ENCODE assay signal across 7 cellular contexts in the genomic region with DNA sequence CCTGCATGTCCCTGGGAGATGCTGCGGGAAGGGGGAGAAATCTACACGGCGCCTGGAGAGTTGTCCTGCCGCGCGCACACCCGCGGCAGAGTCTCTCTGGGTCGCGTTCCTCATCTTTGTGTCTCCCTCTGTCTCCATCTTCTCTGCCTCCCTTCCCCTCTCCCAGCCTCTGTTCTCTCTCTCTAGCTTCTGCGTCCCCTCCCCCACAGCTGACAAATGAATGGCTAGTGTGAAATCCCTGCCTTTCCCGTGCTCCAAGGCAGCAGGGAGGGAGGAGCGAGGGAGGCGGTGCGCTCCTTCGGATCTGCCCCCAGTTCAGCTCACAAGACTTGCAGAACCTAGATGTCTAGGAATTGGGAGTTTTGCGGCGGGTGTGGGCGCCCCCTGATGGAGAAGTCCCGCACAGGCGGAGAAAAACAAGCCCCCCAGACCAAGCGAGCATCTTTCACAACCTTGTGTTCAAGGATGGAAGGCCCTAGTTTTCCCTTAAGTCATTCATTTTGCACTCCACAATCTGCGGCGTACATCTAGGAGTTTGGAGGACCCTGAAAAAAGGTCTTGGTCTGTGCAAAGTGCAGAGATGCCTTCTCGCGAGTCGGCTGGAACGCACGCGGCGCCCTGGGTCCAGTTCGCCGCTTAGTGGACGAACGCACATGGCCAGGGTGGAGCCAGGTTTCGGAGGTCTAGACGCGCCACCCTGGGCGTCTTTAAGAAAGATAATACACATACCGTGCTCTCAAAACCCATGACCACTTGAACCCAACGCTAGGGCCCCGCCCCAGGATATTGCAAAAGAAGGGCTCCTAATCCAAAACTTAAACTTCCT. TPM values are rescaled to one million over a fixed set of nuclear protein-coding genes. Genes with fewer than 3 reads are reported as not detected.
DNase-seq lines count a peak whose midpoint lies in the region; ATAC-seq and TF ChIP-seq lines count a peak whose summit lies in the region.

No MANE protein-coding gene starts in this region.

- TF ChIP-seq EP300 in SK-N-SH (IDR thresholded peaks at IDR 0.05; ENCODE audit: borderline replicate concordance in 1 of 2, low read depth in 1 of 2, low read length in 1 of 2), result peak in 1 of 2 experiments; percentile 28; a peak in 1 of 4 replicates

- H3K27ac ChIP-seq in HCT116 (ENCODE audit: low read depth, low read length), result peak overlapping the region; percentile 63
- H3K27ac ChIP-seq in SK-N-SH (ENCODE audit: low read depth in 2 of 2, low read length in 1 of 2), result peak overlapping the region; percentile 92 to 93
- H3K27ac ChIP-seq in brain microvascular endothelial cell, result peak overlapping the region; percentile 94
- H3K27ac ChIP-seq in rectal smooth muscle tissue (ENCODE audit: low read depth, low read length), result peak overlapping the region; percentile 28

- H3K36me3 ChIP-seq in HCT116 (ENCODE audit: control insufficient read depth in 1 of 2, insufficient read depth in 2 of 2, low read length in 2 of 2), result no peaks in the 10 kb centered on the region
- H3K36me3 ChIP-seq in SK-N-SH (replicated peaks in 1 of 2; ENCODE audit: control insufficient read depth in 1 of 2, insufficient read depth in 2 of 2, low read length in 1 of 2), result peaks cover 2 to 14% of the 10 kb centered on the region in 2 experiments
- H3K36me3 ChIP-seq in brain microvascular endothelial cell (replicated peaks), result peaks cover 17% of the 10 kb centered on the region
- no peaks in the 10 kb centered on the region for H3K36me3 ChIP-seq in rectal smooth muscle tissue (ENCODE audit: control insufficient read depth, insufficient read depth, low read length)

- TF ChIP-seq RAD21 in HCT116 (IDR thresholded peaks at IDR 0.05; ENCODE audit: low read depth) (peak; percentile 81), SK-N-SH (IDR thresholded peaks at IDR 0.05; ENCODE audit: low read length) (peak; percentile 86)

- H4K20me1 ChIP-seq in HCT116 (ENCODE audit: insufficient read depth) (no peaks in the 10 kb centered on the region), SK-N-SH (ENCODE audit: insufficient read depth) (no peaks in the 10 kb centered on the region; the same call in 1 of the 2 replicates)

- no peaks in the 10 kb centered on the region for H3K9me2 ChIP-seq in HCT116 (ENCODE audit: insufficient read depth)
- H3K9me2 ChIP-seq in SK-N-SH, result no peaks in the 10 kb centered on the region

- CTCF ChIA-PET in HCT116 (lab: Charles Lee) (interaction anchor here (0.6 to 1.0 kb wide), 3 partner anchors 509 to 1108 kb away, joined by 3 to 7 read pairs (median 3); no protein-coding TSS in a partner anchor), SK-N-SH (lab: Yijun Ruan, JAX) (interaction anchor here (0.6 to 3.3 kb wide), 34 partner anchors 9 to 1162 kb away, joined by 3 to 32 read pairs (median 4); no protein-coding TSS in a partner anchor)

- H3K79me2 ChIP-seq in HCT116 (ENCODE audit: insufficient read depth, low read length), result peaks cover 24% of the 10 kb centered on the region
- H3K79me2 ChIP-seq in SK-N-SH (ENCODE audit: insufficient read depth), result peaks cover 55% of the 10 kb centered on the region

- H3K9me3 ChIP-seq in HCT116 (ENCODE audit: control insufficient read depth in 1 of 2, insufficient read depth in 1 of 2, low read depth in 1 of 2, low read length in 2 of 2), result no peaks in the 10 kb centered on the region
- no peaks in the 10 kb centered on the region for H3K9me3 ChIP-seq in SK-N-SH

- H2AFZ ChIP-seq in HCT116 (ENCODE audit: low read depth, low read length, poor library complexity, severe bottlenecking) (no peak overlapping the region), SK-N-SH (ENCODE audit: low read depth) (peak overlapping the region; percentile 44)

- peak; percentile 65 for ATAC-seq in HCT116

- under 1% methylated on average over 40 of the region's 42 CpGs for WGBS in SK-N-SH (ENCODE audit: low lambda C conversion rate)

- intact Hi-C loops in HCT116 (cut with micrococcal nuclease), result loop anchor here (1.0 to 5.0 kb wide), 5 partner anchors 89 to 1121 kb away; partner anchors contain the start of genes TMEM167A and XRCC4

- TF ChIP-seq CTCF in GM12874 (IDR thresholded peaks at IDR 0.05; ENCODE audit: insufficient read depth, low read depth, low read length), result peak; percentile 83
- peak; percentile 44 to 86 (median 70); a peak in 5 of 6 replicates for TF ChIP-seq CTCF in HCT116 (IDR thresholded peaks at IDR 0.05 in 2 of 3, conservative IDR thresholded peaks at IDR 0.05 in 1 of 3; ENCODE audit: borderline replicate concordance in 1 of 3, insufficient read depth in 1 of 3, low read depth in 2 of 3, low read length in 2 of 3)
- peak; percentile 54 for TF ChIP-seq CTCF in LNCaP clone FGC (IDR thresholded peaks at IDR 0.05; ENCODE audit: control insufficient read depth, extremely low read depth, insufficient read depth)
- peak; percentile 96 for TF ChIP-seq CTCF in SK-N-SH (IDR thresholded peaks at IDR 0.05)
- TF ChIP-seq CTCF in brain microvascular endothelial cell (IDR thresholded peaks at IDR 0.05; ENCODE audit: low read depth, low read length, missing control alignments), result peak; percentile 87

- peak overlapping the region; percentile 61 for H3K9ac ChIP-seq in HCT116 (ENCODE audit: low read length)
- peak overlapping the region; percentile 93 for H3K9ac ChIP-seq in SK-N-SH
- no peak overlapping the region for H3K9ac ChIP-seq in rectal smooth muscle tissue (ENCODE audit: low read length)

- H3K27me3 ChIP-seq in HCT116 (ENCODE audit: insufficient read depth, low read length) (no peaks in the 10 kb centered on the region), SK-N-SH (ENCODE audit: insufficient read depth) (no peaks in the 10 kb centered on the region), brain microvascular endothelial cell (replicated peaks) (no peaks in the 10 kb centered on the region), rectal smooth muscle tissue (ENCODE audit: control insufficient read depth, insufficient read depth, low read length) (peaks cover 5% of the 10 kb centered on the region)

- H3K4me2 ChIP-seq in HCT116 (ENCODE audit: low read length) (peak overlapping the region; percentile 80), SK-N-SH (peak overlapping the region; percentile 92)

- H3K4me1 ChIP-seq in HCT116 (ENCODE audit: control insufficient read depth in 1 of 2, insufficient read depth in 2 of 2, low read length in 2 of 2) (peaks cover 13 to 40% of the 10 kb centered on the region in 2 experiments), SK-N-SH (ENCODE audit: control insufficient read depth in 1 of 2, insufficient read depth in 2 of 2, low read depth in 1 of 2, low read length in 1 of 2) (peaks cover 8% of the 10 kb centered on the region in 2 experiments; a peak in 3 of 4 replicates), rectal smooth muscle tissue (ENCODE audit: control insufficient read depth, insufficient read depth, low read length) (peaks cover 4% of the 10 kb centered on the region)

- RAD21 ChIA-PET in HCT116 (lab: Charles Lee; ENCODE audit: low non-redundant PET in 1 of 2, low total read pairs in 2 of 2, uncharacterized antibody in 2 of 2, unreplicated experiment in 2 of 2), result interaction anchor here in 1 of 2 experiments (0.6 to 1.0 kb wide), 2 partner anchors 190 to 1116 kb away, joined by 3 read pairs; no protein-coding TSS in a partner anchor

- in situ Hi-C loops in brain microvascular endothelial cell (cut with HindIII; ENCODE audit: low pct_ligation_motif_present, low sequenced_read_pairs), result no loop called here

- H3F3A ChIP-seq in SK-N-SH (replicated peaks; ENCODE audit: insufficient read depth), result peaks cover 24% of the 10 kb centered on the region

- TF ChIP-seq POLR2A in HCT116 (IDR thresholded peaks at IDR 0.05; ENCODE audit: borderline replicate concordance, extremely low read depth, insufficient read depth, insufficient read length), result no peak

- BruUV-seq in HCT116 (replicated peaks; lab: Mats Ljungman, UMichigan), result no TSS peak

- POLR2A ChIA-PET in HCT116 (lab: Charles Lee) (interaction anchor here (1.1 kb wide), 1 partner anchor 505 kb away, joined by 4 read pairs; no protein-coding TSS in a partner anchor), SK-N-SH (lab: Yijun Ruan, JAX) (interaction anchor here (0.7 kb wide), 1 partner anchor 832 kb away, joined by 5 read pairs; no protein-coding TSS in a partner anchor)

- H3K4me3 ChIP-seq in HCT116 (replicated peaks in 1 of 2; ENCODE audit: low read depth in 1 of 2, low read length in 2 of 2) (peak overlapping the region; percentile 55 to 62), LNCaP clone FGC (ENCODE audit: low read depth, low read length) (no peak overlapping the region), SK-N-SH (ENCODE audit: low read depth in 2 of 2, low read length in 1 of 2) (peak overlapping the region; percentile 67 to 95), brain microvascular endothelial cell (ENCODE audit: low read depth, low read length) (peak overlapping the region; percentile 96), rectal smooth muscle tissue (ENCODE audit: low read length) (peak overlapping the region; percentile 70)

- DNase-seq in HCT116 (ENCODE audit: low read depth, low spot score) (peak; percentile 86), LNCaP clone FGC (ENCODE audit: low read depth) (no peak), SK-N-SH (peak; percentile 85), brain microvascular endothelial cell (peak; percentile 98), iPS DF 4.7 (ENCODE audit: extremely low read depth, low spot score) (peak; percentile 94)

TF ChIP-seq in HCT116, 20 proteins besides CTCF, POLR2A, EP300 and RAD21 (continues in another document):
- no peak for TF ChIP-seq TCF7L2 (IDR thresholded peaks at IDR 0.05; ENCODE audit: borderline replicate concordance, extremely low read depth, insufficient read depth, insufficient read length)
- no peak for TF ChIP-seq CEBPB (IDR thresholded peaks at IDR 0.05; ENCODE audit: low read depth)
- TF ChIP-seq CBX3 (IDR thresholded peaks at IDR 0.05; ENCODE audit: low read depth), result peak; percentile 18; the same call in 1 of the 2 replicates
- TF ChIP-seq YY1 (IDR thresholded peaks at IDR 0.05; ENCODE audit: extremely low read depth, insufficient replicate concordance, low read depth, low read length), result peak; percentile 20
- no peak for TF ChIP-seq SIN3A (IDR thresholded peaks at IDR 0.05; ENCODE audit: low read depth)

TF ChIP-seq in SK-N-SH, 30 proteins besides CTCF, POLR2A, EP300 and RAD21 (continues in another document):
- TF ChIP-seq GATA2 (CRISPR knock-in tag; IDR thresholded peaks at IDR 0.05), result no peak
- peak; percentile 24; the same call in 1 of the 2 replicates for TF ChIP-seq JUND (IDR thresholded peaks at IDR 0.05)
- TF ChIP-seq EZH2phosphoT487 (IDR thresholded peaks at IDR 0.05; ENCODE audit: borderline replicate concordance, low read depth), result no peak
- TF ChIP-seq FOXJ3 (CRISPR knock-in tag; IDR thresholded peaks at IDR 0.05), result peak; percentile 50; the same call in 1 of the 2 replicates
- 0 out of 2 replicates have a peak, but pooled peaks have one; percentile 15 for TF ChIP-seq RFX5 (IDR thresholded peaks at IDR 0.05; ENCODE audit: low read length)
- peak; percentile 91; the same call in 1 of the 2 replicates for TF ChIP-seq SIN3A (IDR thresholded peaks at IDR 0.05; ENCODE audit: borderline replicate concordance, low read depth, low read length)

RNA-seq across cellular contexts. Expression of gene VCAN, which starts 2.0 kb away (rescaled TPM):
- 49.9 TPM for total RNA-seq in HCT116 (2021; ENCODE audit: unreplicated experiment)
- 7.2 and 12.8 TPM in 2 replicates for polyA plus RNA-seq in HCT116 (2012)
- 142 and 147 TPM in 2 replicates for polyA plus RNA-seq in SK-N-SH (2012; rRNA removed)
- polyA plus RNA-seq in SK-N-SH (2012; cell fraction: cytosol; rRNA removed), result 128 and 146 TPM in 2 replicates
- 105 and 212 TPM in 2 replicates for polyA plus RNA-seq in SK-N-SH (2012; cell fraction: nucleus; rRNA removed)

Comparison
In these comparisons a context has a peak if more than half of its experiments do, and no peak if none do; other contexts are left out.
1. H3K27ac ChIP-seq: peak in every context shown above with its lines; median percentile 94 in brain microvascular endothelial cell; 92 in SK-N-SH; 63 in HCT116; 28 in rectal smooth muscle tissue.